24 cellular contexts compared by ENCODE assay signal in the genomic region with DNA sequence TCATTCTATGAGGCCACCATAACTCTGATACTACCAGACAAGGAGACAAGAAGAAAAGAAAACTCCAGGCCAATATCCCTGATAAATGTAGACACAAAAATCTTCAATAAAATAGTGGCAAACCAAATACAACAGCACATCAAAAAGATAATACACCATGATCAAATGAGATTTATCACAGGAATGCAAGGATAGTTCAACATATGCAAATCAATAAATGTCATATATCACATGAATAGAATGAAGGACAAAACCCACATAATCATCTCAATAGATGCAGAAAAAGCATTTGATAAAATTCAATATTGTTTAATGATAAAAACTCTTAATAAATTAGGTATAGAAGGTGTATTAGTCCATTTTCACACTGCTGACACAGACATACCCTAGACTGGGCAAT.
DNase-seq lines count a peak whose midpoint lies in the region; ATAC-seq, FAIRE-seq and TF ChIP-seq lines count a peak whose summit lies in the region.
"Had no signal": no experiment of that assay in that cellular context is flagged by ENCODE, and none has a peak within 500 bp of the region (broad histone marks: within the 10 kb centered on the region; RNA-seq: fewer than 3 reads in every experiment).

No MANE protein-coding gene starts in this region.

- no peak overlapping the region for H3K4me3 ChIP-seq in K562
- H3K4me3 ChIP-seq in esophagus squamous epithelium: no peak overlapping the region
- H3K4me3 ChIP-seq: A549; BLaER1 treated with 17β-estradiol and CSF1 and Interleukin-3, amounts not matched to agents 10 nM and 100 nM had no signal

- no peak for TF ChIP-seq POLR2A in K562 (conservative IDR thresholded peaks at IDR 0.05)
- no peak for TF ChIP-seq POLR2A in esophagus squamous epithelium (IDR thresholded peaks at IDR 0.05)

- H2AFZ ChIP-seq in K562 (ENCODE audit: low read depth, low read length): no peak overlapping the region

- H3K9me3 Mint-ChIP-seq in HFFc6: peaks cover 51% of the 10 kb centered on the region

- H3K27me3 ChIP-seq in K562 (ENCODE audit: control insufficient read depth in 2 of 2, insufficient read depth in 2 of 2, low read length in 2 of 2) (no peaks in the 10 kb centered on the region), esophagus squamous epithelium (no peaks in the 10 kb centered on the region)
- H3K27me3 ChIP-seq: BLaER1 treated with 17β-estradiol and CSF1 and Interleukin-3, amounts not matched to agents 10 nM and 100 nM had no signal

- no peak for TF ChIP-seq CTCF in K562 (IDR thresholded peaks at IDR 0.05 in 2 of 3, conservative IDR thresholded peaks at IDR 0.05 in 1 of 3; ENCODE audit: insufficient read depth in 2 of 3, low read depth in 1 of 3, low read length in 3 of 3)
- no peak for TF ChIP-seq CTCF in HFFc6 (IDR thresholded peaks at IDR 0.05)
- TF ChIP-seq CTCF in esophagus squamous epithelium (IDR thresholded peaks at IDR 0.05): no peak

- H3K36me3 ChIP-seq in K562 (ENCODE audit: control insufficient read depth, insufficient read depth, low read length) (no peaks in the 10 kb centered on the region), esophagus squamous epithelium (no peaks in the 10 kb centered on the region)
- H3K36me3 ChIP-seq: BE2C; BLaER1 treated with 17β-estradiol and CSF1 and Interleukin-3, amounts not matched to agents 10 nM and 100 nM had no signal

- BruUV-seq in K562 (replicated peaks; lab: Mats Ljungman, UMichigan): no TSS peak

- FAIRE-seq in K562 (lab: Jason Lieb, UNC): no peak
- FAIRE-seq: A549, D721Med, G401.6, GM12892, H1 had no signal

- DNase-seq in NCI-H2227 (lab: John Stamatoyannopoulos, UW; ENCODE audit: unreplicated experiment) (peak; percentile 0), NCI-H2227 treated with DMSO at 0.1 percent for 48 hours (lab: John Stamatoyannopoulos, UW) (no peak), OCI-M1 (lab: John Stamatoyannopoulos, UW) (peak; percentile 8), K562 (ENCODE audit: extremely low read depth in 1 of 4, low spot score in 3 of 4) (no peak), HFFc6 (no peak), esophagus squamous epithelium (lab: John Stamatoyannopoulos, UW) (no peak)
- DNase-seq: 8988T; ACHN; AML-193; BE2C; CD4-positive, alpha-beta T cell; CD8-positive, alpha-beta memory T cell; DMS 273 treated with DMSO at 0.1 percent for 48 hours; DND-41; H9 had no signal

- no peak overlapping the region for H3K9ac ChIP-seq in K562 (ENCODE audit: insufficient read depth in 1 of 2, low read depth in 2 of 2, low read length in 2 of 2)
- H3K9ac ChIP-seq: BLaER1 treated with 17β-estradiol and CSF1 and Interleukin-3, amounts not matched to agents 10 nM and 100 nM had no signal

- H3K27ac ChIP-seq in K562 (ENCODE audit: extremely low read depth, low read depth, low read length) (no peak overlapping the region), esophagus squamous epithelium (no peak overlapping the region)
- H3K27ac ChIP-seq: A549; BLaER1 treated with 17β-estradiol and CSF1 and Interleukin-3, amounts not matched to agents 10 nM and 100 nM had no signal

- no peak for ATAC-seq in K562
- ATAC-seq in HG03139 (IDR thresholded peaks at IDR 0.05; ENCODE audit: unreplicated experiment): no peak
- ATAC-seq: A549, HCT116 had no signal

- H3K4me2 ChIP-seq in K562 (ENCODE audit: insufficient read depth, low read length): no peak overlapping the region
- H3K4me2 ChIP-seq: A549; BLaER1 treated with 17β-estradiol and CSF1 and Interleukin-3, amounts not matched to agents 10 nM and 100 nM had no signal

- in situ Hi-C loops in K562 (cut with MboI): no loop called here

- H3K79me2 ChIP-seq in K562 (ENCODE audit: control insufficient read depth, insufficient read depth, low read length): no peaks in the 10 kb centered on the region

- no peaks in the 10 kb centered on the region for H4K20me1 ChIP-seq in K562 (replicated peaks; ENCODE audit: control insufficient read depth, insufficient read depth, low read length)
- H4K20me1 ChIP-seq: BLaER1 treated with 17β-estradiol and CSF1 and Interleukin-3, amounts not matched to agents 10 nM and 100 nM had no signal

- intact Hi-C loops in K562 (cut with micrococcal nuclease) (no loop called here), esophagus squamous epithelium (cut with DNase I) (no loop called here)

- peaks cover 65% of the 10 kb centered on the region for H3K36me3 Mint-ChIP-seq in HFFc6 (ENCODE audit: low read depth)
- H3K36me3 Mint-ChIP-seq: CD14-positive monocyte had no signal

- H3K27me3 Mint-ChIP-seq in HFFc6 (ENCODE audit: insufficient read depth): no peaks in the 10 kb centered on the region; the same call in 1 of the 2 replicates
- H3K27me3 Mint-ChIP-seq: CD4-positive, alpha-beta T cell had no signal

- CTCF ChIA-PET in K562 (lab: Yijun Ruan, JAX; ENCODE audit: low intra/inter-chr PET ratio): no interaction called here

- H3K9me3 ChIP-seq in K562 (replicated peaks; ENCODE audit: control insufficient read depth, insufficient read depth, low read depth, low read length): peaks cover 3% of the 10 kb centered on the region; the same call in 1 of the 2 replicates
- peaks cover 0 to 15% (median 11%) of the 10 kb centered on the region in 3 donors for H3K9me3 ChIP-seq in esophagus squamous epithelium
- H3K9me3 ChIP-seq: A549, BE2C had no signal

- H3K9me1 ChIP-seq in K562 (ENCODE audit: control insufficient read depth, insufficient read depth, low read length): no peaks in the 10 kb centered on the region

- no peak for TF ChIP-seq RAD21 in K562 (CRISPR knock-in tag; conservative IDR thresholded peaks at IDR 0.05 in 1 of 2, IDR thresholded peaks at IDR 0.05 in 1 of 2)

- no peaks in the 10 kb centered on the region for H3K4me1 ChIP-seq in K562 (replicated peaks in 1 of 2; ENCODE audit: control insufficient read depth in 2 of 2, insufficient read depth in 2 of 2, low read length in 2 of 2)
- H3K4me1 ChIP-seq in esophagus squamous epithelium: no peaks in the 10 kb centered on the region
- H3K4me1 ChIP-seq: A549; BE2C; BLaER1 treated with 17β-estradiol and CSF1 and Interleukin-3, amounts not matched to agents 10 nM and 100 nM had no signal

- no peak overlapping the region for H3K4me3 Mint-ChIP-seq in HFFc6
- H3K4me3 Mint-ChIP-seq: CD14-positive monocyte; CD4-positive, alpha-beta T cell; CD8-positive, alpha-beta memory T cell; H9 had no signal

- no peak overlapping the region for H3K27ac Mint-ChIP-seq in HFFc6
- H3K27ac Mint-ChIP-seq: CD14-positive monocyte; CD4-positive, alpha-beta T cell; CD8-positive, alpha-beta memory T cell; H9 had no signal

- H3K4me1 Mint-ChIP-seq in HFFc6 (ENCODE audit: low read depth): peaks cover 11% of the 10 kb centered on the region; the same call in 1 of the 2 replicates
- H3K4me1 Mint-ChIP-seq: CD14-positive monocyte; CD8-positive, alpha-beta memory T cell; H9 had no signal

- POLR2A ChIA-PET in K562 (lab: Yijun Ruan, JAX): no interaction called here

- no peak for TF ChIP-seq EP300 in K562 (IDR thresholded peaks at IDR 0.05; ENCODE audit: low read length)

TF ChIP-seq in K562, 482 proteins besides CTCF, POLR2A, EP300 and RAD21:
- TF ChIP-seq, protein P1, sequence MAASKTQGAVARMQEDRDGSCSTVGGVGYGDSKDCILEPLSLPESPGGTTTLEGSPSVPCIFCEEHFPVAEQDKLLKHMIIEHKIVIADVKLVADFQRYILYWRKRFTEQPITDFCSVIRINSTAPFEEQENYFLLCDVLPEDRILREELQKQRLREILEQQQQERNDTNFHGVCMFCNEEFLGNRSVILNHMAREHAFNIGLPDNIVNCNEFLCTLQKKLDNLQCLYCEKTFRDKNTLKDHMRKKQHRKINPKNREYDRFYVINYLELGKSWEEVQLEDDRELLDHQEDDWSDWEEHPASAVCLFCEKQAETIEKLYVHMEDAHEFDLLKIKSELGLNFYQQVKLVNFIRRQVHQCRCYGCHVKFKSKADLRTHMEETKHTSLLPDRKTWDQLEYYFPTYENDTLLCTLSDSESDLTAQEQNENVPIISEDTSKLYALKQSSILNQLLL (CRISPR knock-in tag; IDR thresholded peaks at IDR 0.05; ENCODE audit: borderline replicate concordance): no peak
- TF ChIP-seq FUS (optimal IDR thresholded peaks at IDR 0.05; ENCODE audit: low read depth, low read length): no peak
- peak; percentile 92 for TF ChIP-seq ZNF324 (CRISPR knock-in tag; IDR thresholded peaks at IDR 0.05)

Comparison
In these comparisons a context has a peak if more than half of its experiments do, and no peak if none do; other contexts are left out.
1. DNase-seq: peak in NCI-H2227 (single experiment) and OCI-M1 (single experiment); none in NCI-H2227 treated with DMSO at 0.1 percent for 48 hours (single experiment), K562 (0 of 4), HFFc6 (single experiment) and esophagus squamous epithelium (single experiment).